Comparison of ENCODE assay signal across 31 cellular contexts in the genomic region with DNA sequence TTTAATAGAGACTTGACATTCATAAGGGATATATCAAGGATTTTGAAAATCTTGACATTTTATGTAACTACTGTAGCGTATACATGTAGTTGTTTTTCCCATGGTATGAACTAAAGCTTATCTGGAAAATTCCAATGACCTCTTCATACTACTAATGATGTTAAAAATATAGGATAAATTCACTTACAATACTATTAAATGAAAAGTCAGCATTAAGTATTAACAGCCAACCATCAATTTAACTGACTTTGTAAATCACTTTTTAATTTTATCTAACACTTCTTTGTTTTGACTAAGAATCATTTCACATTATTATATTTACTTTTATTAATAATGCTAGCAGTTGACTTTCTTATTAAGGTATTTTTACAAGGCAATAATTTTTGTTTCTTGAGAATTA.
"Had no signal": no experiment of that assay in that cellular context is flagged by ENCODE, and none has a peak within 500 bp of the region (broad histone marks: within the 10 kb centered on the region; RNA-seq: fewer than 3 reads in every experiment).

No MANE protein-coding gene starts in this region.

- H3K4me3 Mint-ChIP-seq: dendritic cell treated with granulocyte-macrophage colony-stimulating factor and Interleukin-4, amounts not matched to agents 40 ng/mL and 50 ng/mL, for 4 days; endodermal cell; mesothelial cell of epicardium; naive B cell; natural killer cell treated with Interleukin-12 subunit alpha and Interleukin-12 subunit beta and Interleukin-15 and Interleukin-18, amount 100 ng/mL, for 72 hours; neural crest cell; stimulated activated naive CD8-positive, alpha-beta T cell treated with anti-CD3 and anti-CD28 coated beads, Interleukin-15, amount 100 ng/mL, for 72 hours had no signal

- H3K27ac ChIP-seq: colonic mucosa, gastrocnemius medialis, neutrophil, parathyroid adenoma, suprapubic skin, transverse colon, upper lobe of right lung, uterus had no signal

- H2AFZ ChIP-seq: parathyroid adenoma had no signal

- H3K27me3 Mint-ChIP-seq: dendritic cell treated with granulocyte-macrophage colony-stimulating factor and Interleukin-4, amounts not matched to agents 40 ng/mL and 50 ng/mL, for 4 days; naive B cell; natural killer cell treated with Interleukin-12 subunit alpha and Interleukin-12 subunit beta and Interleukin-15 and Interleukin-18, amount 100 ng/mL, for 72 hours; progenitor cell of endocrine pancreas; stimulated activated naive CD8-positive, alpha-beta T cell treated with anti-CD3 and anti-CD28 coated beads, Interleukin-15, amount 100 ng/mL, for 72 hours had no signal

- H3K4me1 Mint-ChIP-seq: endodermal cell; neural crest cell; stimulated activated naive CD8-positive, alpha-beta T cell treated with anti-CD3 and anti-CD28 coated beads, Interleukin-15, amount 100 ng/mL, for 72 hours had no signal

- DNase-seq: colonic mucosa; effector CD8-positive, alpha-beta T cell; endodermal cell; erythroblast; gastrocnemius medialis; head of caudate nucleus; kidney; mesenchymal stem cell; mucosa of descending colon; naive B cell; stimulated activated CD4-positive, alpha-beta T cell treated with anti-CD3 and anti-CD28 coated beads, Interleukin-12 subunit alpha, Interleukin-12 subunit beta, amount 100 ng/mL, for 4 hours; stimulated activated CD4-positive, alpha-beta T cell treated with anti-CD3 and anti-CD28 coated beads, Interleukin-1b, Interleukin-23, amount 100 ng/mL, for 48 hours; stimulated activated CD4-positive, alpha-beta T cell treated with anti-CD3 and anti-CD28 coated beads, Interleukin-4, amount 100 ng/mL, for 1 hour; stimulated activated CD8-positive, alpha-beta memory T cell treated with anti-CD3 and anti-CD28 coated beads, Interleukin-4, amount 100 ng/mL, for 48 hours; stimulated activated naive CD4-positive, alpha-beta T cell; stimulated activated naive CD8-positive, alpha-beta T cell treated with anti-CD3 and anti-CD28 coated beads, Interleukin-15, amount 100 ng/mL, for 72 hours; transverse colon; upper lobe of right lung; uterus had no signal

- H3K4me3 ChIP-seq: colonic mucosa, gastrocnemius medialis, lung, mucosa of descending colon, smooth muscle cell, suprapubic skin, transverse colon, upper lobe of right lung, uterus had no signal

- H3K4me1 ChIP-seq: colonic mucosa, parathyroid adenoma, uterus had no signal

- H3K9ac ChIP-seq: parathyroid adenoma had no signal

- H3K9me3 Mint-ChIP-seq: dendritic cell treated with granulocyte-macrophage colony-stimulating factor and Interleukin-4, amounts not matched to agents 40 ng/mL and 50 ng/mL, for 4 days; endodermal cell; mesothelial cell of epicardium; naive B cell; natural killer cell treated with Interleukin-12 subunit alpha and Interleukin-12 subunit beta and Interleukin-15 and Interleukin-18, amount 100 ng/mL, for 72 hours; neural crest cell; stimulated activated naive CD8-positive, alpha-beta T cell treated with anti-CD3 and anti-CD28 coated beads, Interleukin-15, amount 100 ng/mL, for 72 hours had no signal

- H3K36me3 ChIP-seq: colonic mucosa, gastrocnemius medialis, uterus had no signal

- FAIRE-seq: kidney had no signal

- H3K27ac Mint-ChIP-seq: dendritic cell treated with granulocyte-macrophage colony-stimulating factor and Interleukin-4, amounts not matched to agents 40 ng/mL and 50 ng/mL, for 4 days; endodermal cell; mesothelial cell of epicardium had no signal

- H3K9me3 ChIP-seq: colonic mucosa, gastrocnemius medialis, mucosa of descending colon, neutrophil, suprapubic skin, transverse colon, upper lobe of right lung, uterus had no signal

- ATAC-seq: gastrocnemius medialis; left lobe of liver; mucosa of descending colon; natural killer cell treated with Interleukin-12 subunit alpha and Interleukin-12 subunit beta and Interleukin-15 and Interleukin-18, amount 100 ng/mL, for 72 hours; sciatic nerve; stimulated activated naive CD8-positive, alpha-beta T cell treated with anti-CD3 and anti-CD28 coated beads, Interleukin-15, amount 100 ng/mL, for 72 hours; upper lobe of right lung had no signal

- H3K27me3 ChIP-seq: colonic mucosa, gastrocnemius medialis, neutrophil, suprapubic skin, transverse colon, upper lobe of right lung, uterus had no signal

- H3K4me2 ChIP-seq: smooth muscle cell had no signal
